11 cellular contexts compared by ENCODE assay signal in the genomic region with DNA sequence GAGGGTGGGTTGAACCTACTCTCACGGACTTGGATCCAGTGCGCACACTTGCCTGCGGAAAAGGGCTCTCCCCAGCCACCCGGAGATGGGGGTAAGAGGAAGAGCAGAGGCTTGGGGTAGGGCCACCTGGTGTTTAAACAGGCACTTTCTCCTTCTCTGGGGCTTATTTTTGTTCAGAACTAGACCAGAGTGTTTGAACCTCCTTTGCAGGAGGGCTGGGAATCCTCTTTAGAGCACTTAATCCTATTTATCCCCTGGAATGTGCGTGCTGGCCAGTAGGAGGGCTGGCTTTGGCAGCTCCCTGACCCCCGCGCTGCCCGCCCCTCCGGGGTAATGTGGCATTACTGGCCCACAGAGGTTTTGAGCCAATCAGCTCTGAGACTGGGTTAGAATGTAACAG. TPM values are rescaled to one million over a fixed set of nuclear protein-coding genes. Genes with fewer than 3 reads are reported as not detected.
DNase-seq lines count a peak whose midpoint lies in the region; TF ChIP-seq lines count a peak whose summit lies in the region.
"Had no signal": no experiment of that assay in that cellular context is flagged by ENCODE, and none has a peak within 500 bp of the region (broad histone marks: within the 10 kb centered on the region; RNA-seq: fewer than 3 reads in every experiment).

No MANE protein-coding gene starts in this region.

- TF ChIP-seq CTCF in retinal pigment epithelial cell (conservative IDR thresholded peaks at IDR 0.05; ENCODE audit: low read depth, low read length) = peak; percentile 41

- H3K27ac Mint-ChIP-seq in activated CD4-positive, alpha-beta T cell treated with anti-CD3 and anti-CD28 coated beads, Interleukin-2, amount 10 ng/mL, durations not matched to agents 24 days and 14 days = no peak overlapping the region

- no peaks in the 10 kb centered on the region for H3K9me3 Mint-ChIP-seq in activated CD4-positive, alpha-beta T cell treated with anti-CD3 and anti-CD28 coated beads, Interleukin-2, amount 10 ng/mL, durations not matched to agents 24 days and 14 days

- peaks cover 6% of the 10 kb centered on the region for H3K36me3 Mint-ChIP-seq in activated CD4-positive, alpha-beta T cell treated with anti-CD3 and anti-CD28 coated beads, Interleukin-2, amount 10 ng/mL, durations not matched to agents 24 days and 14 days (ENCODE audit: low read depth)

- peak overlapping the region; percentile 21 for H3K4me3 ChIP-seq in retinal pigment epithelial cell (ENCODE audit: low read length)

- intact Hi-C loops in activated CD4-positive, alpha-beta T cell treated with anti-CD3 and anti-CD28 coated beads, Interleukin-2, amount 10 ng/mL, durations not matched to agents 24 days and 14 days (cut with micrococcal nuclease) = loop anchor here (5.0 to 10.0 kb wide), 6 partner anchors 295 to 1323 kb away; a partner anchor contains a TSS

- peak; percentile 62 for DNase-seq in activated CD4-positive, alpha-beta T cell treated with anti-CD3 and anti-CD28 coated beads, Interleukin-2, amount 10 ng/mL, durations not matched to agents 24 days and 14 days
- DNase-seq in activated CD4-positive, alpha-beta T cell treated with anti-CD3 and anti-CD28 coated beads for 4 hours = no peak
- DNase-seq in NCI-H82 treated with DMSO at 0.1 percent for 48 hours (lab: John Stamatoyannopoulos, UW; ENCODE audit: unreplicated experiment) (peak; percentile 100), fibroblast of the conjunctiva (ENCODE audit: low read depth) (peak; percentile 53), retinal pigment epithelial cell (ENCODE audit: low read depth) (peak; percentile 99), GM03348 (ENCODE audit: low spot score) (no peak), occipital lobe (lab: John Stamatoyannopoulos, UW) (no peak)
- no peak for DNase-seq in activated CD8-positive, alpha-beta memory T cell treated with anti-CD3 and anti-CD28 coated beads, Interleukin-2, amount 50 U/mL, for 48 hours
- DNase-seq: activated gamma-delta T cell treated with Interleukin-2 at 50 U/mL for 16 hours, NCI-H748 treated with DMSO at 0.1 percent for 48 hours, T-helper 9 cell had no signal

- peaks cover 39% of the 10 kb centered on the region for H3K27me3 Mint-ChIP-seq in activated CD4-positive, alpha-beta T cell treated with anti-CD3 and anti-CD28 coated beads, Interleukin-2, amount 10 ng/mL, durations not matched to agents 24 days and 14 days

- peaks cover 16% of the 10 kb centered on the region for H3K4me1 Mint-ChIP-seq in activated CD4-positive, alpha-beta T cell treated with anti-CD3 and anti-CD28 coated beads, Interleukin-2, amount 10 ng/mL, durations not matched to agents 24 days and 14 days

- H3K4me3 Mint-ChIP-seq in activated CD4-positive, alpha-beta T cell treated with anti-CD3 and anti-CD28 coated beads, Interleukin-2, amount 10 ng/mL, durations not matched to agents 24 days and 14 days = peak overlapping the region; percentile 64

RNA-seq across cellular contexts. Expression of a gene that starts 2.0 kb away (rescaled TPM):
- 0.14 and 0.21 TPM in 2 replicates for total RNA-seq in activated CD4-positive, alpha-beta T cell treated with anti-CD3 and anti-CD28 coated beads, Interleukin-2, amount 10 ng/mL, durations not matched to agents 24 days and 14 days
- total RNA-seq in occipital lobe = 0.78 TPM

RNA-seq across cellular contexts. Expression of a gene that starts 2.7 kb away (rescaled TPM):
- 34.2 and 35.1 TPM in 2 replicates for total RNA-seq in activated CD4-positive, alpha-beta T cell treated with anti-CD3 and anti-CD28 coated beads, Interleukin-2, amount 10 ng/mL, durations not matched to agents 24 days and 14 days
- total RNA-seq in occipital lobe = 43.0 TPM

RNA-seq across cellular contexts. Expression of a gene that starts 14.0 kb away (rescaled TPM):
- 25.3 and 25.9 TPM in 2 replicates for total RNA-seq in activated CD4-positive, alpha-beta T cell treated with anti-CD3 and anti-CD28 coated beads, Interleukin-2, amount 10 ng/mL, durations not matched to agents 24 days and 14 days
- total RNA-seq in occipital lobe = 8.1 TPM

RNA-seq across cellular contexts. Expression of a gene that starts 41.9 kb away (rescaled TPM):
- 0.05 and 0.12 TPM in 2 replicates for total RNA-seq in activated CD4-positive, alpha-beta T cell treated with anti-CD3 and anti-CD28 coated beads, Interleukin-2, amount 10 ng/mL, durations not matched to agents 24 days and 14 days
- 0.94 TPM for total RNA-seq in occipital lobe

Comparison
In these comparisons a context has a peak if more than half of its experiments do, and no peak if none do; other contexts are left out.
1. DNase-seq: peak in activated CD4-positive, alpha-beta T cell treated with anti-CD3 and anti-CD28 coated beads, Interleukin-2, amount 10 ng/mL, durations not matched to agents 24 days and 14 days (single experiment), NCI-H82 treated with DMSO at 0.1 percent for 48 hours (single experiment), fibroblast of the conjunctiva (single experiment) and retinal pigment epithelial cell (single experiment); none in activated CD4-positive, alpha-beta T cell treated with anti-CD3 and anti-CD28 coated beads for 4 hours (0 of 2), GM03348 (single experiment), activated CD8-positive, alpha-beta memory T cell treated with anti-CD3 and anti-CD28 coated beads, Interleukin-2, amount 50 U/mL, for 48 hours (single experiment) and occipital lobe (single experiment).